ENCODE assay signal across 27 cellular contexts in genomic region chr10:33388325-33388724, GRCh38. TPM values are rescaled to one million over a fixed set of nuclear protein-coding genes. Genes with fewer than 3 reads are reported as not detected.
"Had no signal": no experiment of that assay in that cellular context is flagged by ENCODE, and none has a peak within 500 bp of the region (broad histone marks: within the 10 kb centered on the region; RNA-seq: fewer than 3 reads in every experiment).

No MANE protein-coding gene starts in this region.

- DNase-seq: hippocampal formation; immature natural killer cell; kidney; left colon; left ventricle myocardium inferior; midbrain; naive thymus-derived CD8-positive, alpha-beta T cell; nephron progenitor cell; occipital lobe; psoas muscle; right lobe of liver; stimulated activated CD4-positive, alpha-beta T cell treated with anti-CD3 and anti-CD28 coated beads, Interleukin-1b, Interleukin-23, amount 100 ng/mL, for 48 hours; stimulated activated CD4-positive, alpha-beta T cell treated with anti-CD3 and anti-CD28 coated beads, Interleukin-2, amount 100 ng/mL, for 48 hours; stimulated activated naive B cell treated with anti-CD40 and anti-IgM and Interleukin-4, amounts not matched to agents 10 μg/mL and 1 μg/mL and 100 μg/mL, for 72 hours; stimulated activated naive CD8-positive, alpha-beta T cell treated with anti-CD3 and anti-CD28 coated beads, Interleukin-15, Interleukin-2, amounts not matched to agents 100 U/mL and 50 U/mL, for 24 hours; stomach; testis; thyroid gland; transverse colon; upper lobe of left lung had no signal

- H3K9me3 ChIP-seq: left ventricle myocardium inferior, neutrophil, psoas muscle, right lobe of liver, stomach, testis, thyroid gland, transverse colon, upper lobe of left lung, vagina had no signal

- H3K4me3 Mint-ChIP-seq: immature natural killer cell; naive thymus-derived CD8-positive, alpha-beta T cell; nephron progenitor cell; neural progenitor cell; stimulated activated naive B cell treated with anti-CD40 and anti-IgM and Interleukin-4, amounts not matched to agents 10 μg/mL and 1 μg/mL and 100 μg/mL, for 72 hours had no signal

- FAIRE-seq: islet of Langerhans, kidney had no signal

- H3K9ac ChIP-seq: neural progenitor cell, parathyroid adenoma had no signal

- H3K27me3 ChIP-seq: neural progenitor cell, neutrophil, right lobe of liver, testis, thyroid gland, transverse colon, upper lobe of left lung, vagina had no signal

- H3K4me3 ChIP-seq: left ventricle myocardium inferior, lung, neural progenitor cell, psoas muscle, right lobe of liver, smooth muscle cell, stomach, testis, thyroid gland, transverse colon, upper lobe of left lung, vagina had no signal

- H2AFZ ChIP-seq: neural progenitor cell, parathyroid adenoma had no signal

- H3K27me3 Mint-ChIP-seq: stimulated activated naive B cell treated with anti-CD40 and anti-IgM and Interleukin-4, amounts not matched to agents 10 μg/mL and 1 μg/mL and 100 μg/mL, for 72 hours had no signal

- H3K27ac ChIP-seq: left ventricle myocardium inferior, neural progenitor cell, neutrophil, parathyroid adenoma, psoas muscle, right lobe of liver, stomach, testis, thyroid gland, transverse colon, upper lobe of left lung, vagina had no signal

- H3K36me3 Mint-ChIP-seq: immature natural killer cell; naive thymus-derived CD8-positive, alpha-beta T cell; neural progenitor cell; stimulated activated naive B cell treated with anti-CD40 and anti-IgM and Interleukin-4, amounts not matched to agents 10 μg/mL and 1 μg/mL and 100 μg/mL, for 72 hours had no signal

- H3K4me1 Mint-ChIP-seq: immature natural killer cell; naive thymus-derived CD8-positive, alpha-beta T cell; nephron progenitor cell; stimulated activated naive B cell treated with anti-CD40 and anti-IgM and Interleukin-4, amounts not matched to agents 10 μg/mL and 1 μg/mL and 100 μg/mL, for 72 hours had no signal

- H3K4me1 ChIP-seq: parathyroid adenoma, psoas muscle, right lobe of liver, stomach, thyroid gland, transverse colon, upper lobe of left lung, vagina had no signal

- H3K79me2 ChIP-seq: parathyroid adenoma had no signal

- H3K36me3 ChIP-seq: left ventricle myocardium inferior, neural progenitor cell, neutrophil, right lobe of liver, stomach, thyroid gland, transverse colon, upper lobe of left lung, vagina had no signal

- H3K9me3 Mint-ChIP-seq: immature natural killer cell; naive thymus-derived CD8-positive, alpha-beta T cell; nephron progenitor cell had no signal

- H3K4me2 ChIP-seq: neural progenitor cell, smooth muscle cell had no signal

- H3K27ac Mint-ChIP-seq: immature natural killer cell; nephron progenitor cell; neural progenitor cell; stimulated activated naive B cell treated with anti-CD40 and anti-IgM and Interleukin-4, amounts not matched to agents 10 μg/mL and 1 μg/mL and 100 μg/mL, for 72 hours had no signal

RNA-seq across cellular contexts. Expression of gene NRP1, which starts 53.9 kb away (rescaled TPM):
- polyA plus RNA-seq: naive thymus-derived CD8-positive, alpha-beta T cell had no signal
